1 cellular context compared by ENCODE assay signal in genomic region chr4:118811008-118811764, GRCh38.
TF ChIP-seq lines count a peak whose summit lies in the region.

No MANE protein-coding gene starts in this region.

TF ChIP-seq in WTC11, 78 proteins besides CTCF, POLR2A, EP300 and RAD21 (continued from another document):
- TF ChIP-seq ZNF317 (CRISPR knock-in tag; IDR thresholded peaks at IDR 0.05; ENCODE audit: borderline replicate concordance, low read depth) (no peak), IRF2 (CRISPR knock-in tag; IDR thresholded peaks at IDR 0.05; ENCODE audit: borderline replicate concordance, low read depth) (no peak), TCF7 (CRISPR knock-in tag; IDR thresholded peaks at IDR 0.05; ENCODE audit: low read depth) (no peak), FOXJ3 (CRISPR knock-in tag; IDR thresholded peaks at IDR 0.05; ENCODE audit: borderline replicate concordance) (no peak), SMAD4 (CRISPR knock-in tag; IDR thresholded peaks at IDR 0.05) (no peak), ELF4 (CRISPR knock-in tag; IDR thresholded peaks at IDR 0.05; ENCODE audit: low read depth) (no peak), MXD4 (CRISPR knock-in tag; IDR thresholded peaks at IDR 0.05; ENCODE audit: borderline replicate concordance) (no peak)
